ENCODE assay signal across 15 cellular contexts in genomic region chr11:130819561-130819960, GRCh38.
"Had no signal": no experiment of that assay in that cellular context is flagged by ENCODE, and none has a peak within 500 bp of the region (broad histone marks: within the 10 kb centered on the region; RNA-seq: fewer than 3 reads in every experiment).

No MANE protein-coding gene starts in this region.

- H3K27ac ChIP-seq: body of pancreas, sigmoid colon, tibial artery, WERI-Rb-1 had no signal

- ATAC-seq: body of pancreas; naive thymus-derived CD4-positive, alpha-beta T cell had no signal

- H3K27ac Mint-ChIP-seq: activated naive CD8-positive, alpha-beta T cell treated with anti-CD3 and anti-CD28 coated beads, Interleukin-2, amount 10 ng/mL, durations not matched to agents 7 days and 5 days; memory B cell; naive thymus-derived CD4-positive, alpha-beta T cell had no signal

- H3K4me3 Mint-ChIP-seq: activated naive CD8-positive, alpha-beta T cell treated with anti-CD3 and anti-CD28 coated beads, Interleukin-2, amount 10 ng/mL, durations not matched to agents 7 days and 5 days; memory B cell; naive thymus-derived CD4-positive, alpha-beta T cell had no signal

- H3K9me3 Mint-ChIP-seq: activated naive CD8-positive, alpha-beta T cell treated with anti-CD3 and anti-CD28 coated beads, Interleukin-2, amount 10 ng/mL, durations not matched to agents 7 days and 5 days; memory B cell; naive thymus-derived CD4-positive, alpha-beta T cell had no signal

- DNase-seq: activated CD4-positive, alpha-beta T cell treated with anti-CD3 and anti-CD28 coated beads for 1 hour; activated CD4-positive, alpha-beta T cell treated with anti-CD3 and anti-CD28 coated beads, Interleukin-2, amount 50 U/mL, for 4 hours; activated gamma-delta T cell treated with Interleukin-2 at 50 U/mL for 16 hours; activated naive CD8-positive, alpha-beta T cell treated with anti-CD3 and anti-CD28 coated beads, Interleukin-2, amount 10 ng/mL, durations not matched to agents 7 days and 5 days; amygdala; body of pancreas; erythroblast; naive thymus-derived CD4-positive, alpha-beta T cell; nucleus accumbens; sigmoid colon; stimulated activated naive CD4-positive, alpha-beta T cell treated with Interleukin-2 at 50 U/mL for 16 hours; SW 1271; tibial artery; WERI-Rb-1 had no signal

- H3K36me3 ChIP-seq: sigmoid colon, tibial artery, WERI-Rb-1 had no signal

- H3K27me3 ChIP-seq: body of pancreas, sigmoid colon, tibial artery had no signal

- H3K4me1 ChIP-seq: tibial artery had no signal

- H3K4me3 ChIP-seq: body of pancreas, sigmoid colon, tibial artery had no signal

- H3K4me1 Mint-ChIP-seq: activated naive CD8-positive, alpha-beta T cell treated with anti-CD3 and anti-CD28 coated beads, Interleukin-2, amount 10 ng/mL, durations not matched to agents 7 days and 5 days; memory B cell had no signal

- H3K9me3 ChIP-seq: body of pancreas, sigmoid colon, tibial artery had no signal

- H3K36me3 Mint-ChIP-seq: activated naive CD8-positive, alpha-beta T cell treated with anti-CD3 and anti-CD28 coated beads, Interleukin-2, amount 10 ng/mL, durations not matched to agents 7 days and 5 days; memory B cell; naive thymus-derived CD4-positive, alpha-beta T cell had no signal
